21 cellular contexts compared by ENCODE assay signal in the genomic region with DNA sequence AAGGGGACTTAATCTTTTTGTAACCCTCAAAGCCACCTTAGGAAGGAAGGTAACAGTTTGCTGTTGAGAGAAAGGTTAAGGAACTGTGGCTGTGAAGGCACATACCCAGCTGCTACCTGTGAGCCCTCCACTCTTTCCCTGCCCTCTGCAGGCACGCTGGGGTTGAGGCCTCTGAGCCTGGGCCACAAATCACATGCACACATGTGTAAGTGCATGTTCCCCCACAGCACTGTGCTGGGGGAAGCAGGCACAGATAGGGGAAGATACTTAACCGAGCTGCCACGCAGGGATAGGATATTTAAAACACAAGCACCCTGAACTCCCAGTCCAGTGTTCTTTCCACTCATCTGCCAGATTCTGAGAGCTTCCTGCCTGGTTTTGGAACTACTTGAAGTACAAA. TPM values are rescaled to one million over a fixed set of nuclear protein-coding genes. Genes with fewer than 3 reads are reported as not detected.
DNase-seq lines count a peak whose midpoint lies in the region; ATAC-seq, FAIRE-seq and TF ChIP-seq lines count a peak whose summit lies in the region.
"Had no signal": no experiment of that assay in that cellular context is flagged by ENCODE, and none has a peak within 500 bp of the region (broad histone marks: within the 10 kb centered on the region; RNA-seq: fewer than 3 reads in every experiment).

No MANE protein-coding gene starts in this region.

- no peak for ATAC-seq in CD4-positive, CD25-positive, alpha-beta regulatory T cell (ENCODE audit: low read depth in 2 of 2)
- ATAC-seq in GM12878 = no peak
- ATAC-seq: left colon had no signal

- H3K4me2 ChIP-seq in GM23248 (ENCODE audit: unreplicated experiment) (no peak overlapping the region), GM12878 (ENCODE audit: control insufficient read depth, insufficient read depth) (no peak overlapping the region)
- H3K4me2 ChIP-seq: BLaER1, smooth muscle cell had no signal

- H3K27me3 Mint-ChIP-seq in CD4-positive, CD25-positive, alpha-beta regulatory T cell = no peaks in the 10 kb centered on the region
- no peaks in the 10 kb centered on the region for H3K27me3 Mint-ChIP-seq in nephron progenitor cell (ENCODE audit: low read depth, poor library complexity)

- no peaks in the 10 kb centered on the region for H3K36me3 ChIP-seq in CD4-positive, CD25-positive, alpha-beta regulatory T cell (ENCODE audit: control insufficient read depth, insufficient read depth, low read length)
- H3K36me3 ChIP-seq in GM23248 (ENCODE audit: low read depth) (no peaks in the 10 kb centered on the region), GM12878 (ENCODE audit: control insufficient read depth in 2 of 2, insufficient read depth in 2 of 2, low read length in 1 of 2) (peaks cover 11 to 15% of the 10 kb centered on the region in 2 experiments)
- H3K36me3 ChIP-seq: ascending aorta, pancreas, tibial artery had no signal

- POLR2A ChIA-PET in GM12878 (lab: Charles Lee) = interaction anchor here (0.6 to 1.5 kb wide), 3 partner anchors 9 to 357 kb away, joined by 3 read pairs; no protein-coding TSS in a partner anchor

- BruUV-seq in GM12878 (replicated peaks; lab: Mats Ljungman, UMichigan) = no TSS peak

- TF ChIP-seq POLR2A in GM12878 (IDR thresholded peaks at IDR 0.05; ENCODE audit: low read depth, low read length) = peak; percentile 54
- TF ChIP-seq POLR2A in lower leg skin (IDR thresholded peaks at IDR 0.05) = no peak

- SMC1A ChIA-PET in GM12878 (lab: Charles Lee; ENCODE audit: uncharacterized antibody, unreplicated experiment) = no interaction called here

- TF ChIP-seq RAD21 in GM12878 (IDR thresholded peaks at IDR 0.05; ENCODE audit: insufficient read depth, low read depth, low read length) = no peak

- H3K79me2 ChIP-seq in GM23248 (ENCODE audit: insufficient read depth) = peaks cover 100% of the 10 kb centered on the region
- peaks cover 96% of the 10 kb centered on the region for H3K79me2 ChIP-seq in GM12878 (ENCODE audit: control insufficient read depth, insufficient read depth, low read length)

- H3K9me2 ChIP-seq in GM23248 (ENCODE audit: insufficient read depth) = no peaks in the 10 kb centered on the region

- H3F3A ChIP-seq in GM23248 (ENCODE audit: insufficient read depth) = peaks cover 33% of the 10 kb centered on the region

- no peak for TF ChIP-seq EP300 in GM12878 (IDR thresholded peaks at IDR 0.05; ENCODE audit: borderline replicate concordance in 1 of 2, control insufficient read depth in 1 of 2, low read depth in 2 of 2, low read length in 2 of 2)

- no peak for FAIRE-seq in GM12878 (lab: Jason Lieb, UNC)
- FAIRE-seq: GM18507, pancreas had no signal

- WGBS in GM23248 (ENCODE audit: low coverage in 1 of 2, low lambda C conversion rate in 2 of 2, missing lambda C conversion rate in 2 of 2), 2 experiments = 88 to 100% methylated on average over 3 of the region's 3 CpGs
- 85% methylated on average over 3 of the region's 3 CpGs for WGBS in GM12878 (ENCODE audit: insufficient coverage, insufficient replicate concordance, low lambda C conversion rate, missing lambda C conversion rate)
- 69 to 70% methylated on average over 3 of the region's 3 CpGs for WGBS in lower leg skin, 2 donors

- no peaks in the 10 kb centered on the region for H3K36me3 Mint-ChIP-seq in CD4-positive, CD25-positive, alpha-beta regulatory T cell
- no peaks in the 10 kb centered on the region for H3K36me3 Mint-ChIP-seq in nephron progenitor cell (ENCODE audit: low read depth)

- H4K20me1 ChIP-seq in GM23248 (ENCODE audit: insufficient read depth) (peaks cover 37% of the 10 kb centered on the region), GM12878 (ENCODE audit: control insufficient read depth, insufficient read depth) (peaks cover 4% of the 10 kb centered on the region; the same call in 1 of the 2 replicates)

- TF ChIP-seq CTCF in GM12878 (IDR thresholded peaks at IDR 0.05 in 2 of 3, conservative IDR thresholded peaks at IDR 0.05 in 1 of 3; ENCODE audit: control insufficient read depth in 2 of 3, extremely low read depth in 1 of 3, insufficient read depth in 1 of 3, low read depth in 3 of 3, low read length in 3 of 3) (no peak), nephron progenitor cell (IDR thresholded peaks at IDR 0.05) (no peak), lower leg skin (IDR thresholded peaks at IDR 0.05) (no peak)

- no peak overlapping the region for H3K27ac ChIP-seq in CD4-positive, CD25-positive, alpha-beta regulatory T cell (ENCODE audit: insufficient read depth, low read length, poor library complexity, severe bottlenecking)
- H3K27ac ChIP-seq in GM23248 (0 out of 2 replicates have a peak overlapping the region, but pooled peaks have one; percentile 66), GM12878 (ENCODE audit: control insufficient read depth, insufficient read depth) (peak overlapping the region; percentile 16; the same call in 1 of the 2 replicates)
- H3K27ac ChIP-seq: ascending aorta, BLaER1, coronary artery, pancreas, tibial artery, VCaP had no signal

- DNase-seq in CD4-positive, CD25-positive, alpha-beta regulatory T cell = no peak
- no peak for DNase-seq in GM23248
- no peak for DNase-seq in GM12878 (ENCODE audit: low read depth, low spot score)
- no peak for DNase-seq in nephron progenitor cell
- no peak for DNase-seq in GOT3 (lab: John Stamatoyannopoulos, UW)
- DNase-seq in NCI-H748 (lab: John Stamatoyannopoulos, UW; ENCODE audit: unreplicated experiment) = no peak
- DNase-seq in lower leg skin (ENCODE audit: low spot score in 2 of 2) = no peak
- DNase-seq: activated gamma-delta T cell; DMS79; foreskin melanocyte; left colon; NCI-H1417; NK-92 treated with Interleukin-12 subunit alpha and Interleukin-12 subunit beta, amount 100 ng/mL, for 24 hours; pancreas; tibial artery had no signal

- H3K9me3 ChIP-seq in CD4-positive, CD25-positive, alpha-beta regulatory T cell (ENCODE audit: control insufficient read depth in 2 of 2, low read length in 2 of 2) = no peaks in the 10 kb centered on the region
- H3K9me3 ChIP-seq in GM23248 (ENCODE audit: low read depth) = no peaks in the 10 kb centered on the region
- no peaks in the 10 kb centered on the region for H3K9me3 ChIP-seq in GM12878 (replicated peaks; ENCODE audit: control insufficient read depth, insufficient read depth, low read length)
- H3K9me3 ChIP-seq: ascending aorta, BLaER1, pancreas, tibial artery had no signal

- H2AFZ ChIP-seq in GM23248 (no peak overlapping the region), GM12878 (ENCODE audit: control insufficient read depth, low read depth, low read length) (no peak overlapping the region)

- intact Hi-C loops in GM12878 (cut with micrococcal nuclease; ENCODE audit: unreplicated experiment) = no loop called here
- intact Hi-C loops in lower leg skin (cut with DNase I; ENCODE audit: low total_unique reads) = no loop called here

- H3K4me1 ChIP-seq in CD4-positive, CD25-positive, alpha-beta regulatory T cell (ENCODE audit: control insufficient read depth, insufficient read depth, low read length, poor library complexity, severe bottlenecking) = peaks cover 49% of the 10 kb centered on the region
- H3K4me1 ChIP-seq in GM23248 (ENCODE audit: insufficient read depth) (peaks cover 41% of the 10 kb centered on the region), GM12878 (ENCODE audit: control insufficient read depth, insufficient read depth, low read length) (peaks cover 22% of the 10 kb centered on the region)

- in situ Hi-C loops in GM23248 (cut with MboI) = no loop called here
- in situ Hi-C loops in GM12878 (cut with MboI) = no loop called here

- H3K4me1 Mint-ChIP-seq in CD4-positive, CD25-positive, alpha-beta regulatory T cell = peaks cover 18 to 83% (median 54%) of the 10 kb centered on the region in 4 donors
- H3K4me1 Mint-ChIP-seq in nephron progenitor cell = peaks cover 64% of the 10 kb centered on the region

- H3K9ac ChIP-seq in GM23248 = no peak overlapping the region
- no peak overlapping the region for H3K9ac ChIP-seq in GM12878 (ENCODE audit: control insufficient read depth, insufficient read depth, low read length)
- H3K9ac ChIP-seq: BLaER1 had no signal

- CTCF ChIA-PET in GM12878 (lab: Yijun Ruan, JAX) = no interaction called here

- H3K9me3 Mint-ChIP-seq in CD4-positive, CD25-positive, alpha-beta regulatory T cell = no peaks in the 10 kb centered on the region
- H3K9me3 Mint-ChIP-seq in nephron progenitor cell = no peaks in the 10 kb centered on the region

- no peak overlapping the region for H3K4me3 ChIP-seq in CD4-positive, CD25-positive, alpha-beta regulatory T cell (ENCODE audit: low read depth, low read length)
- H3K4me3 ChIP-seq in GM23248 = no peak overlapping the region
- H3K4me3 ChIP-seq in GM12878 = no peak overlapping the region
- no peak overlapping the region for H3K4me3 ChIP-seq in lower leg skin (ENCODE audit: low read depth, poor library complexity, severe bottlenecking)
- H3K4me3 ChIP-seq: ascending aorta, BLaER1, coronary artery, pancreas, smooth muscle cell, tibial artery had no signal

- peak overlapping the region in 2 of 4 donors; percentile 4 to 26 for H3K4me3 Mint-ChIP-seq in CD4-positive, CD25-positive, alpha-beta regulatory T cell
- no peak overlapping the region for H3K4me3 Mint-ChIP-seq in nephron progenitor cell

- RAD21 ChIA-PET in GM12878 (lab: Charles Lee; ENCODE audit: unreplicated experiment) = no interaction called here

- no peaks in the 10 kb centered on the region for H3K27me3 ChIP-seq in CD4-positive, CD25-positive, alpha-beta regulatory T cell (ENCODE audit: control insufficient read depth, insufficient read depth, low read length)
- H3K27me3 ChIP-seq in GM23248 (replicated peaks; ENCODE audit: insufficient read depth) (no peaks in the 10 kb centered on the region), GM12878 (replicated peaks in 1 of 2; ENCODE audit: control insufficient read depth in 2 of 2, insufficient read depth in 2 of 2, low read length in 1 of 2) (no peaks in the 10 kb centered on the region)
- H3K27me3 ChIP-seq: ascending aorta, BLaER1, pancreas, tibial artery had no signal

- peak overlapping the region; percentile 48 to 85 (median 68) for H3K27ac Mint-ChIP-seq in CD4-positive, CD25-positive, alpha-beta regulatory T cell
- peak overlapping the region; percentile 77 for H3K27ac Mint-ChIP-seq in nephron progenitor cell

RNA-seq across cellular contexts. Expression of gene LARP1, which starts 18.1 kb away (rescaled TPM):
- 122 TPM for total RNA-seq in CD4-positive, CD25-positive, alpha-beta regulatory T cell
- 10 to 100 TPM in 2 of 4 donors, 1 to 10 TPM in 2; 8.0 to 10.8 (median 10.0) TPM for polyA plus RNA-seq in CD4-positive, CD25-positive, alpha-beta regulatory T cell
- total RNA-seq in GM23248 (2014; rRNA removed; shearing (Covaris generic)) = 59.9 and 81.9 TPM in 2 replicates
- 30.2 and 33.8 TPM in 2 replicates for polyA plus RNA-seq in GM23248 (2016; fragmentation: Nextera tagmentation; extraction: Ambion mirVana)
- total RNA-seq in GM12878 (2013; cell fraction: nucleolus; rRNA removed) = 116 and 118 TPM in 2 replicates
- 54.0 and 63.2 TPM in 2 replicates for total RNA-seq in GM12878 (2014; rRNA removed)
- total RNA-seq in GM12878 (2014; rRNA removed; fragmentation: Illumina TruSeq; extraction: Trizol) = 59.8 and 63.1 TPM in 2 replicates
- 219 and 227 TPM in 2 replicates for total RNA-seq in GM12878 (2021)
- 45.4 TPM for polyA plus RNA-seq in GM12878 (2011; ENCODE audit: low read depth)
- 30.0 and 58.4 TPM in 2 replicates for polyA plus RNA-seq in GM12878 (2011; rRNA removed)
- polyA plus RNA-seq in GM12878 (2011; cell fraction: cytosol; rRNA removed) = 42.4 and 55.8 TPM in 2 replicates
- polyA plus RNA-seq in GM12878 (2011; cell fraction: nucleus; rRNA removed) = 99.6 and 121 TPM in 2 replicates
- polyA plus RNA-seq in GM12878 (2012) = 57.6 and 61.3 TPM in 2 replicates
- 132 and 140 TPM in 2 replicates for polyA plus RNA-seq in GM12878 (2014; fragmentation: Illumina TruSeq; extraction: Trizol)
- 10 to 100 TPM; 22.6 to 39.3 TPM for polyA plus RNA-seq in GM12878 (2014; fragmentation: Nextera tagmentation; extraction: Ambion mirVana)
- 83.7 and 90.5 TPM in 2 replicates for polyA plus RNA-seq in GM12878 (2014; rRNA removed)
- polyA plus RNA-seq in GM12878 (2016; fragmentation: Nextera tagmentation; extraction: Ambion mirVana) = 10 to 100 TPM; 30.0 to 34.3 TPM
- polyA minus RNA-seq in GM12878 (2011; rRNA and poly(A)+ RNA removed) = 67.0 and 86.7 TPM in 2 replicates
- polyA minus RNA-seq in GM12878 (2011; cell fraction: cytosol; rRNA and poly(A)+ RNA removed) = 44.5 and 48.9 TPM in 2 replicates
- polyA minus RNA-seq in GM12878 (2011; cell fraction: nucleus; rRNA and poly(A)+ RNA removed) = 58.8 and 110 TPM in 2 replicates
- total RNA-seq in lower leg skin = 100 to 1,000 TPM in 3 of 4 donors, 10 to 100 TPM in 1; 96.0 to 115 (median 104) TPM
